21 cellular contexts compared by ENCODE assay signal in the genomic region with DNA sequence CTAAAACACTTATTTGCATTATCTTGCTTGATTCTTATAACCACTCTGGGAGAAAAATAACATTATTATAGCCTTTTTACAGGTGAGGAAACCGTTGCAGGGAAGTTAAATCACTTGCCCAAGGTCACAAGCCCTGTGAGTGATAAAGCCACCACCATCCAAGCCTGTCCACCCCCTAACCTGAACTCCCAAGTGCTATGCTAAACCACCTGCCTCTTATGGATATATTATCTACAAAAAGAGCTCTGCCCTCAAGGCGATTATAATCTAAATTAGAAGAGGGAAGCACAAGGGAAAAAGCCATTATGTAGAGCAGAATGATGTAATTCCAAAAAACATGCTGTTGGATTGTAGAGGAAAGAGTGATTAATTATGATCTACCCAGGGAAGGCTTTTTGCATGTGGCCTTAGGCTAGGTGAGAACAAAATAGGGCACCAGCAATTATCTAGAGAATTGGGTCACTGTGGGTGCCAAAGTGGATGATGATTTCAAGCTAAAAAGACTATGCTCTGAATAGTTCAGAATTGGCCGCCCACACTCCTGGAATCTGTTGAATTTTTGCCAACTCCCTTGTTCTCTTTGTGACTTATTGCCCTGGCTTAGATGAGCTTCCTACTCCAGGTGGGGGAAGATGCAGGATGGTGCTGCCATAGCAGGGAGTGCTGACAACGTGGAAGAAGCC.
DNase-seq lines count a peak whose midpoint lies in the region; ATAC-seq, FAIRE-seq and TF ChIP-seq lines count a peak whose summit lies in the region.
"Had no signal": no experiment of that assay in that cellular context is flagged by ENCODE, and none has a peak within 500 bp of the region (broad histone marks: within the 10 kb centered on the region; RNA-seq: fewer than 3 reads in every experiment).

No MANE protein-coding gene starts in this region.

- no peaks in the 10 kb centered on the region for H3K27me3 ChIP-seq in SK-N-SH (ENCODE audit: insufficient read depth)
- H3K27me3 ChIP-seq in ovary: no peaks in the 10 kb centered on the region
- H3K27me3 ChIP-seq: vagina had no signal

- TF ChIP-seq RAD21 in SK-N-SH (IDR thresholded peaks at IDR 0.05; ENCODE audit: low read length): no peak; the same call in 1 of the 2 replicates

- H3K36me3 ChIP-seq in SK-N-SH (replicated peaks in 1 of 2; ENCODE audit: control insufficient read depth in 1 of 2, insufficient read depth in 2 of 2, low read length in 1 of 2) (no peaks in the 10 kb centered on the region), ovary (no peaks in the 10 kb centered on the region), kidney (ENCODE audit: control insufficient read depth in 1 of 2, insufficient read depth in 2 of 2, low read length in 2 of 2) (no peaks in the 10 kb centered on the region)
- H3K36me3 ChIP-seq: vagina had no signal

- H3K4me3 Mint-ChIP-seq in activated CD8-positive, alpha-beta T cell treated with anti-CD3 and anti-CD28 coated beads, Interleukin-2, amount 10 ng/mL, durations not matched to agents 7 days and 5 days: no peak overlapping the region
- no peak overlapping the region for H3K4me3 Mint-ChIP-seq in activated CD8-positive, alpha-beta T cell treated with anti-CD3 and anti-CD28 coated beads for 36 hours
- H3K4me3 Mint-ChIP-seq: activated naive CD8-positive, alpha-beta T cell treated with anti-CD3 and anti-CD28 coated beads, Interleukin-2, amount 50 U/mL, for 24 hours; activated T-helper 17 cell treated with anti-CD3 and anti-CD28 coated beads, Interleukin-2, amount 50 U/mL, for 72 hours; neural crest cell; stimulated activated naive CD8-positive, alpha-beta T cell treated with anti-CD3 and anti-CD28 coated beads, Interleukin-15, Interleukin-2, amounts not matched to agents 100 ng/mL and 50 ng/mL, for 24 hours had no signal

- H3K9me3 Mint-ChIP-seq in activated CD8-positive, alpha-beta T cell treated with anti-CD3 and anti-CD28 coated beads, Interleukin-2, amount 10 ng/mL, durations not matched to agents 7 days and 5 days (ENCODE audit: insufficient read depth): no peaks in the 10 kb centered on the region
- no peaks in the 10 kb centered on the region for H3K9me3 Mint-ChIP-seq in activated CD8-positive, alpha-beta T cell treated with anti-CD3 and anti-CD28 coated beads for 36 hours
- H3K9me3 Mint-ChIP-seq: activated naive CD8-positive, alpha-beta T cell treated with anti-CD3 and anti-CD28 coated beads, Interleukin-2, amount 50 U/mL, for 24 hours; activated T-helper 17 cell treated with anti-CD3 and anti-CD28 coated beads, Interleukin-2, amount 50 U/mL, for 72 hours; neural crest cell; stimulated activated naive CD8-positive, alpha-beta T cell treated with anti-CD3 and anti-CD28 coated beads, Interleukin-15, Interleukin-2, amounts not matched to agents 100 ng/mL and 50 ng/mL, for 24 hours had no signal

- TF ChIP-seq CTCF in activated CD8-positive, alpha-beta T cell treated with anti-CD3 and anti-CD28 coated beads for 36 hours (IDR thresholded peaks at IDR 0.05): no peak
- TF ChIP-seq CTCF in SK-N-SH (IDR thresholded peaks at IDR 0.05): no peak
- TF ChIP-seq CTCF in foreskin fibroblast (IDR thresholded peaks at IDR 0.05; ENCODE audit: low read depth, low read length): no peak
- no peak for TF ChIP-seq CTCF in ovary (IDR thresholded peaks at IDR 0.05)
- TF ChIP-seq CTCF in kidney (IDR thresholded peaks at IDR 0.05; ENCODE audit: borderline replicate concordance, extremely low read depth, insufficient read depth): no peak

- peaks cover 4% of the 10 kb centered on the region for H3K4me1 Mint-ChIP-seq in activated CD8-positive, alpha-beta T cell treated with anti-CD3 and anti-CD28 coated beads, Interleukin-2, amount 10 ng/mL, durations not matched to agents 7 days and 5 days (ENCODE audit: low read depth)
- no peaks in the 10 kb centered on the region for H3K4me1 Mint-ChIP-seq in activated CD8-positive, alpha-beta T cell treated with anti-CD3 and anti-CD28 coated beads for 36 hours (ENCODE audit: low read depth)
- H3K4me1 Mint-ChIP-seq: activated T-helper 17 cell treated with anti-CD3 and anti-CD28 coated beads, Interleukin-2, amount 50 U/mL, for 72 hours had no signal

- no peaks in the 10 kb centered on the region for H4K20me1 ChIP-seq in SK-N-SH (ENCODE audit: insufficient read depth)

- no peaks in the 10 kb centered on the region for H3K9me2 ChIP-seq in SK-N-SH

- H3K79me2 ChIP-seq in SK-N-SH (ENCODE audit: insufficient read depth): no peaks in the 10 kb centered on the region

- H2AFZ ChIP-seq in SK-N-SH (ENCODE audit: low read depth): no peak overlapping the region

- no peak overlapping the region for H3K9ac ChIP-seq in SK-N-SH
- no peak overlapping the region for H3K9ac ChIP-seq in kidney (ENCODE audit: low read length in 2 of 2)

- no peak for ATAC-seq in activated CD8-positive, alpha-beta T cell treated with anti-CD3 and anti-CD28 coated beads, Interleukin-2, amount 10 ng/mL, durations not matched to agents 7 days and 5 days
- no peak for ATAC-seq in activated CD8-positive, alpha-beta T cell treated with anti-CD3 and anti-CD28 coated beads for 36 hours
- ATAC-seq: activated naive CD8-positive, alpha-beta T cell treated with anti-CD3 and anti-CD28 coated beads, Interleukin-2, amount 50 U/mL, for 24 hours; activated T-helper 17 cell treated with anti-CD3 and anti-CD28 coated beads, Interleukin-2, amount 50 U/mL, for 72 hours had no signal

- intact Hi-C loops in activated CD8-positive, alpha-beta T cell treated with anti-CD3 and anti-CD28 coated beads for 36 hours (cut with micrococcal nuclease): no loop called here
- intact Hi-C loops in ovary (cut with DNase I) (no loop called here), kidney (cut with DNase I) (no loop called here)

- H3K4me3 ChIP-seq in SK-N-SH (ENCODE audit: low read depth in 2 of 2, low read length in 1 of 2) (no peak overlapping the region), foreskin fibroblast (ENCODE audit: low read depth in 1 of 2, low read length in 2 of 2) (no peak overlapping the region), ovary (no peak overlapping the region), kidney (ENCODE audit: low read length in 2 of 2) (no peak overlapping the region)
- H3K4me3 ChIP-seq: vagina had no signal

- peaks cover 36 to 39% of the 10 kb centered on the region in 2 experiments; a peak in 3 of 4 replicates for H3K4me1 ChIP-seq in SK-N-SH (ENCODE audit: control insufficient read depth in 1 of 2, insufficient read depth in 2 of 2, low read depth in 1 of 2, low read length in 1 of 2)
- H3K4me1 ChIP-seq in ovary (ENCODE audit: insufficient read depth): peaks cover 13% of the 10 kb centered on the region
- peaks cover 5 to 22% of the 10 kb centered on the region in 2 donors for H3K4me1 ChIP-seq in kidney (ENCODE audit: control insufficient read depth in 1 of 2, insufficient read depth in 1 of 2, low read depth in 1 of 2, low read length in 2 of 2)

- H3K27ac ChIP-seq in SK-N-SH (ENCODE audit: low read depth in 2 of 2, low read length in 1 of 2) (peak overlapping the region in 1 of 2 experiments; percentile 83; a peak in 2 of 4 replicates), ovary (no peak overlapping the region), kidney (ENCODE audit: low read depth in 2 of 2, low read length in 2 of 2) (no peak overlapping the region)
- H3K27ac ChIP-seq: vagina had no signal

- H3F3A ChIP-seq in SK-N-SH (replicated peaks; ENCODE audit: insufficient read depth): peaks cover 3% of the 10 kb centered on the region

- H3K9me3 ChIP-seq in SK-N-SH (no peaks in the 10 kb centered on the region), ovary (no peaks in the 10 kb centered on the region), kidney (ENCODE audit: control insufficient read depth in 1 of 2, low read length in 2 of 2) (no peaks in the 10 kb centered on the region)
- H3K9me3 ChIP-seq: vagina had no signal

- WGBS in SK-N-SH (ENCODE audit: low lambda C conversion rate): 61% methylated on average over 4 of the region's 4 CpGs
- WGBS in ovary, 3 donors: 71 to 79% (median 78%) methylated on average over 4 of the region's 4 CpGs

- TF ChIP-seq EP300 in SK-N-SH (IDR thresholded peaks at IDR 0.05; ENCODE audit: borderline replicate concordance in 1 of 2, low read depth in 1 of 2, low read length in 1 of 2): peak in 1 of 2 experiments; percentile 77; a peak in 2 of 4 replicates
- TF ChIP-seq EP300 in ovary (IDR thresholded peaks at IDR 0.05): no peak

- no peak overlapping the region for H3K4me2 ChIP-seq in SK-N-SH

- H3K36me3 Mint-ChIP-seq in activated CD8-positive, alpha-beta T cell treated with anti-CD3 and anti-CD28 coated beads, Interleukin-2, amount 10 ng/mL, durations not matched to agents 7 days and 5 days (ENCODE audit: low read depth): no peaks in the 10 kb centered on the region
- no peaks in the 10 kb centered on the region for H3K36me3 Mint-ChIP-seq in activated CD8-positive, alpha-beta T cell treated with anti-CD3 and anti-CD28 coated beads for 36 hours (ENCODE audit: low read depth)

- no peak overlapping the region for H3K27ac Mint-ChIP-seq in activated CD8-positive, alpha-beta T cell treated with anti-CD3 and anti-CD28 coated beads, Interleukin-2, amount 10 ng/mL, durations not matched to agents 7 days and 5 days
- H3K27ac Mint-ChIP-seq in activated CD8-positive, alpha-beta T cell treated with anti-CD3 and anti-CD28 coated beads for 36 hours: no peak overlapping the region
- H3K27ac Mint-ChIP-seq: activated naive CD8-positive, alpha-beta T cell treated with anti-CD3 and anti-CD28 coated beads, Interleukin-2, amount 50 U/mL, for 24 hours; activated T-helper 17 cell treated with anti-CD3 and anti-CD28 coated beads, Interleukin-2, amount 50 U/mL, for 72 hours; stimulated activated naive CD8-positive, alpha-beta T cell treated with anti-CD3 and anti-CD28 coated beads, Interleukin-15, Interleukin-2, amounts not matched to agents 100 ng/mL and 50 ng/mL, for 24 hours had no signal

- no peak for FAIRE-seq in kidney (lab: Jason Lieb, UNC)
- FAIRE-seq: GM12892, H1 had no signal

- POLR2A ChIA-PET in activated CD8-positive, alpha-beta T cell treated with anti-CD3 and anti-CD28 coated beads, Interleukin-2, amount 10 ng/mL, durations not matched to agents 7 days and 5 days (lab: Charles Lee): no interaction called here
- POLR2A ChIA-PET in activated CD8-positive, alpha-beta T cell treated with anti-CD3 and anti-CD28 coated beads for 36 hours (lab: Charles Lee): no interaction called here
- POLR2A ChIA-PET in SK-N-SH (lab: Yijun Ruan, JAX): interaction anchor here (0.8 kb wide), 1 partner anchor 718 kb away, joined by 4 read pairs; the partner anchor contains the start of gene JUN

- H3K27me3 Mint-ChIP-seq in activated CD8-positive, alpha-beta T cell treated with anti-CD3 and anti-CD28 coated beads, Interleukin-2, amount 10 ng/mL, durations not matched to agents 7 days and 5 days (ENCODE audit: low read depth): no peaks in the 10 kb centered on the region
- no peaks in the 10 kb centered on the region for H3K27me3 Mint-ChIP-seq in activated CD8-positive, alpha-beta T cell treated with anti-CD3 and anti-CD28 coated beads for 36 hours
- H3K27me3 Mint-ChIP-seq: activated naive CD8-positive, alpha-beta T cell treated with anti-CD3 and anti-CD28 coated beads, Interleukin-2, amount 50 U/mL, for 24 hours; activated T-helper 17 cell treated with anti-CD3 and anti-CD28 coated beads, Interleukin-2, amount 50 U/mL, for 72 hours; stimulated activated naive CD8-positive, alpha-beta T cell treated with anti-CD3 and anti-CD28 coated beads, Interleukin-15, Interleukin-2, amounts not matched to agents 100 ng/mL and 50 ng/mL, for 24 hours had no signal

- CTCF ChIA-PET in activated CD8-positive, alpha-beta T cell treated with anti-CD3 and anti-CD28 coated beads, Interleukin-2, amount 10 ng/mL, durations not matched to agents 7 days and 5 days (lab: Charles Lee): no interaction called here
- CTCF ChIA-PET in activated CD8-positive, alpha-beta T cell treated with anti-CD3 and anti-CD28 coated beads for 36 hours (lab: Charles Lee): no interaction called here
- CTCF ChIA-PET in SK-N-SH (lab: Yijun Ruan, JAX): interaction anchor here (1.0 kb wide), 1 partner anchor 20 kb away, joined by 3 read pairs; no protein-coding TSS in a partner anchor

- TF ChIP-seq POLR2A in ovary (IDR thresholded peaks at IDR 0.05): no peak

- DNase-seq in activated CD8-positive, alpha-beta T cell treated with anti-CD3 and anti-CD28 coated beads, Interleukin-2, amount 10 ng/mL, durations not matched to agents 7 days and 5 days: peak; percentile 10
- no peak for DNase-seq in activated CD8-positive, alpha-beta T cell treated with anti-CD3 and anti-CD28 coated beads for 36 hours
- DNase-seq in SK-N-SH: peak; percentile 37
- peak; percentile 23 to 48 for DNase-seq in foreskin fibroblast
- no peak for DNase-seq in stimulated activated CD4-positive, alpha-beta T cell treated with anti-CD3 and anti-CD28 coated beads, Interleukin-4, amount 100 ng/mL, for 24 hours
- no peak for DNase-seq in ovary
- DNase-seq in NCI-H128 (lab: John Stamatoyannopoulos, UW; ENCODE audit: unreplicated experiment): no peak
- DNase-seq in kidney: no peak
- DNase-seq: activated naive CD8-positive, alpha-beta T cell treated with anti-CD3 and anti-CD28 coated beads, Interleukin-2, amount 50 U/mL, for 24 hours; GDM1; glutamatergic neuron; mesendoderm; NCI-H2029; NCI-H82; retina had no signal

Comparison
In these comparisons a context has a peak if more than half of its experiments do, and no peak if none do; other contexts are left out.
1. DNase-seq: peak in activated CD8-positive, alpha-beta T cell treated with anti-CD3 and anti-CD28 coated beads, Interleukin-2, amount 10 ng/mL, durations not matched to agents 7 days and 5 days (single experiment), SK-N-SH (single experiment) and foreskin fibroblast (2 of 2); none in activated CD8-positive, alpha-beta T cell treated with anti-CD3 and anti-CD28 coated beads for 36 hours (single experiment), stimulated activated CD4-positive, alpha-beta T cell treated with anti-CD3 and anti-CD28 coated beads, Interleukin-4, amount 100 ng/mL, for 24 hours (single experiment), ovary (0 of 5), NCI-H128 (single experiment) and kidney (single experiment).